Comparison of ENCODE assay signal across 19 cellular contexts in genomic region chr14:57291692-57292647, GRCh38.
"Had no signal": no experiment of that assay in that cellular context is flagged by ENCODE, and none has a peak within 500 bp of the region (broad histone marks: within the 10 kb centered on the region; RNA-seq: fewer than 3 reads in every experiment).

No MANE protein-coding gene starts in this region.

- H3K4me3 ChIP-seq: colonic mucosa, hepatocyte, tibial artery had no signal

- H3K4me1 ChIP-seq: colonic mucosa, foreskin keratinocyte, tibial artery had no signal

- ATAC-seq: activated CD4-positive, CD25-positive, alpha-beta regulatory T cell treated with anti-CD3 and anti-CD28 coated beads, Interleukin-2, amount 50 U/mL, for 24 hours; activated T-cell treated with anti-CD3 and anti-CD28 coated beads, Interleukin-2, amount 50 U/mL, for 4 hours; foreskin keratinocyte had no signal

- H3K27me3 ChIP-seq: brain microvascular endothelial cell, colonic mucosa, foreskin keratinocyte, hepatocyte, tibial artery had no signal

- DNase-seq: activated CD4-positive, alpha-beta T cell treated with anti-CD3 and anti-CD28 coated beads, Interleukin-2, amount 10 ng/mL, durations not matched to agents 7 days and 5 days; activated CD8-positive, alpha-beta memory T cell treated with anti-CD3 and anti-CD28 coated beads, Interleukin-2, amount 50 U/mL, for 4 hours; activated naive CD4-positive, alpha-beta T cell treated with anti-CD3 and anti-CD28 coated beads for 36 hours; activated T-cell treated with anti-CD3 and anti-CD28 coated beads, Interleukin-2, amount 50 U/mL, for 4 hours; brain microvascular endothelial cell; colonic mucosa; foreskin keratinocyte; islet precursor cell; midbrain; occipital lobe; retina; stimulated activated CD4-positive, alpha-beta T cell treated with anti-CD3 and anti-CD28 coated beads, Interleukin-12 subunit alpha, Interleukin-12 subunit beta, amount 100 ng/mL, for 4 hours; stimulated activated CD4-positive, alpha-beta T cell treated with anti-CD3 and anti-CD28 coated beads, Interleukin-1b, Interleukin-23, amount 100 ng/mL, for 48 hours; stimulated activated CD8-positive, alpha-beta memory T cell treated with anti-CD3 and anti-CD28 coated beads, Interleukin-4, amount 100 ng/mL, for 48 hours; stimulated activated naive CD4-positive, alpha-beta T cell; T1000; tibial artery had no signal

- H3K36me3 ChIP-seq: colonic mucosa had no signal

- H3K27ac ChIP-seq: brain microvascular endothelial cell, colonic mucosa, foreskin keratinocyte, hepatocyte, tibial artery had no signal

- H3K9me3 ChIP-seq: colonic mucosa, tibial artery had no signal
